In the genomic region with DNA sequence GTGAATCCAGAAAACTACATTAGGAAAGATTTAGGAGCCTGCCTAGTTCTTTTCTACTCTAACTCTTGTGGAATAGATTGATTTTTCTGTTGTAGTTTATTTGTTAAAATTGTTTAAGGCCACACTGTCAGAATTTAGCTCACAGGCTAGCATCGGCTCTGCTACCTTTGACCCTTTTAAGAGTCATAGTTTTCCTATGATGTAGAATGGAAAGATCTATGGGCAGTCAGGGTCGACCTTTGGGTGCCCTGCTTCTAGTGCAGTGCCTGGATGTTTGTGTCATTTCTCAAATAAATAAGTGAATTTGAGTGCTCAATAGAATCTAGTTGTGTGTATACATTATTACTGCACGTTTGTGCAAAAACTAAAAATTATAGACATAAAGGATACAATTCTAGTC, we compare ENCODE assay signal across 16 cellular contexts. TPM values are rescaled to one million over a fixed set of nuclear protein-coding genes. Genes with fewer than 3 reads are reported as not detected.
"Had no signal": no experiment of that assay in that cellular context is flagged by ENCODE, and none has a peak within 500 bp of the region (broad histone marks: within the 10 kb centered on the region; RNA-seq: fewer than 3 reads in every experiment).

No MANE protein-coding gene starts in this region.

- DNase-seq: activated CD4-positive, alpha-beta memory T cell treated with anti-CD3 and anti-CD28 coated beads, Interleukin-2, amount 10 ng/mL, durations not matched to agents 7 days and 5 days; activated CD4-positive, alpha-beta T cell treated with anti-CD3 and anti-CD28 coated beads for 36 hours; activated T-cell treated with anti-CD3 and anti-CD28 coated beads, Interleukin-2, amount 50 U/mL, for 48 hours; aorta; dorsolateral prefrontal cortex; glutamatergic neuron; immature natural killer cell; left cardiac atrium; sigmoid colon; stimulated activated CD4-positive, alpha-beta T cell treated with anti-CD3 and anti-CD28 coated beads, Interleukin-2, amount 100 ng/mL, for 48 hours; T-helper 9 cell; testis had no signal

- H3K36me3 Mint-ChIP-seq: natural killer cell treated with Interleukin-12 subunit alpha and Interleukin-12 subunit beta and Interleukin-15 and Interleukin-18, amount 100 ng/mL, for 72 hours had no signal

- ATAC-seq: activated CD4-positive, alpha-beta T cell treated with anti-CD3 and anti-CD28 coated beads for 36 hours had no signal

- H3K36me3 ChIP-seq: breast epithelium, sigmoid colon had no signal

- H3K27ac Mint-ChIP-seq: activated CD4-positive, alpha-beta memory T cell treated with anti-CD3 and anti-CD28 coated beads, Interleukin-2, amount 10 ng/mL, durations not matched to agents 7 days and 5 days; activated CD4-positive, alpha-beta T cell treated with anti-CD3 and anti-CD28 coated beads for 36 hours; natural killer cell treated with Interleukin-12 subunit alpha and Interleukin-12 subunit beta and Interleukin-15 and Interleukin-18, amount 100 ng/mL, for 72 hours had no signal

- H3K27me3 Mint-ChIP-seq: activated CD4-positive, alpha-beta memory T cell treated with anti-CD3 and anti-CD28 coated beads, Interleukin-2, amount 10 ng/mL, durations not matched to agents 7 days and 5 days; natural killer cell treated with Interleukin-12 subunit alpha and Interleukin-12 subunit beta and Interleukin-15 and Interleukin-18, amount 100 ng/mL, for 72 hours; stimulated activated naive CD8-positive, alpha-beta T cell treated with anti-CD3 and anti-CD28 coated beads, Interleukin-15, Interleukin-2, amounts not matched to agents 100 ng/mL and 50 ng/mL, for 24 hours had no signal

- H3K4me3 Mint-ChIP-seq: activated CD4-positive, alpha-beta memory T cell treated with anti-CD3 and anti-CD28 coated beads, Interleukin-2, amount 10 ng/mL, durations not matched to agents 7 days and 5 days; activated CD4-positive, alpha-beta T cell treated with anti-CD3 and anti-CD28 coated beads for 36 hours; immature natural killer cell; stimulated activated naive CD8-positive, alpha-beta T cell treated with anti-CD3 and anti-CD28 coated beads, Interleukin-15, Interleukin-2, amounts not matched to agents 100 ng/mL and 50 ng/mL, for 24 hours had no signal

- H3K4me1 Mint-ChIP-seq: activated CD4-positive, alpha-beta memory T cell treated with anti-CD3 and anti-CD28 coated beads, Interleukin-2, amount 10 ng/mL, durations not matched to agents 7 days and 5 days; activated CD4-positive, alpha-beta T cell treated with anti-CD3 and anti-CD28 coated beads for 36 hours; immature natural killer cell had no signal

- H3K9me3 Mint-ChIP-seq: activated CD4-positive, alpha-beta memory T cell treated with anti-CD3 and anti-CD28 coated beads, Interleukin-2, amount 10 ng/mL, durations not matched to agents 7 days and 5 days had no signal

- H3K27me3 ChIP-seq: breast epithelium, dorsolateral prefrontal cortex, sigmoid colon, testis had no signal

- H3K4me3 ChIP-seq: breast epithelium, dorsolateral prefrontal cortex, lung, sigmoid colon, testis had no signal

- H3K27ac ChIP-seq: breast epithelium, sigmoid colon, testis had no signal

- H3K4me1 ChIP-seq: breast epithelium, sigmoid colon, testis had no signal

- H3K9me3 ChIP-seq: breast epithelium, testis had no signal

RNA-seq across cellular contexts. Expression of a gene that starts 38.7 kb away (rescaled TPM):
- total RNA-seq: activated CD4-positive, alpha-beta memory T cell treated with anti-CD3 and anti-CD28 coated beads, Interleukin-2, amount 10 ng/mL, durations not matched to agents 7 days and 5 days had no signal
